ENCODE assay signal across 8 cellular contexts in the genomic region with DNA sequence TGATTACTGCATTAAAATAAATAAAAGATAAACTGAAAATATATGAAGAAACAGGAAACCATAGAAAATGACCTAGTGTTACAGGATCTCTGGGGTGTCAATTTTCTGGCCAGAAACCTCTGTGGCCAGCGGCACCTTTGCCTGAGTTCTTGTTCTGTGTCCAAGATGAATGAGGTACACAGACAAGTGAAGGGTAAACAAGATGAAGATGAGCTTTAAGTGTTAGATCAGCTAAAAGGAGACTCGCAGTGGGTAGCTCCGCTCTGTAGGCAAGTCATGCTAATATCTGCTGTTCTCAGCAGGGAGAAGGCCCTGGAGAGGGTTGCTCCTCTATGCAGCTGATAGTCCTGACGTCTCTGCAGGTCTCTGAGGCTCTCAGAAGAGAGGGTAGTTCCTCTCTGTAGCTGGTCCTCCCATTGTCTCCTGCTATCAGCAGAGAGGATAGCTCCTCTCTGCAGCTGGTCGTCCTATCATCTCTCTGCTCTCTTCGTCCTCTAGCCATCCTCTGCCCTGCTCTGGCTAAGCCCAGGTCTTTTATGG. TPM values are rescaled to one million over a fixed set of nuclear protein-coding genes. Genes with fewer than 3 reads are reported as not detected.
DNase-seq lines count a peak whose midpoint lies in the region; ATAC-seq and TF ChIP-seq lines count a peak whose summit lies in the region.

No MANE protein-coding gene starts in this region.

- no peaks in the 10 kb centered on the region for H3K9me2 ChIP-seq in Karpas-422 (replicated peaks; ENCODE audit: insufficient read depth, low read length)

- H3K9me3 ChIP-seq in Karpas-422 (ENCODE audit: low read length) (no peaks in the 10 kb centered on the region), neutrophil (no peaks in the 10 kb centered on the region)

- H3K27ac ChIP-seq in Karpas-422 (ENCODE audit: low read length), result no peak overlapping the region
- H3K27ac ChIP-seq in coronary artery, result peak overlapping the region in 1 of 2 donors; percentile 39
- H3K27ac ChIP-seq in neutrophil, result peak overlapping the region; percentile 69

- peaks cover 16% of the 10 kb centered on the region for H3K4me1 ChIP-seq in Karpas-422 (ENCODE audit: low read length)
- H3K4me1 ChIP-seq in neutrophil (ENCODE audit: control insufficient read depth in 1 of 2, insufficient read depth in 1 of 2, low read depth in 1 of 2, low read length in 1 of 2), result peaks cover 43 to 56% of the 10 kb centered on the region in 2 experiments

- no peak for DNase-seq in GM06990 (ENCODE audit: extremely low read depth, insufficient read length)
- DNase-seq in Karpas-422, result no peak
- DNase-seq in coronary artery (ENCODE audit: low spot score), result peak; percentile 59
- no peak for DNase-seq in COR-L47 (lab: John Stamatoyannopoulos, UW)
- DNase-seq in DMS79 (lab: John Stamatoyannopoulos, UW), result no peak
- DNase-seq in OCI-M2 (lab: John Stamatoyannopoulos, UW; ENCODE audit: unreplicated experiment), result no peak

- H3K27me3 ChIP-seq in GM06990 (replicated peaks; ENCODE audit: control insufficient read depth, insufficient read depth, low read length) (no peaks in the 10 kb centered on the region), Karpas-422 (ENCODE audit: low read length) (no peaks in the 10 kb centered on the region), neutrophil (no peaks in the 10 kb centered on the region)

- H3K36me3 ChIP-seq in GM06990 (ENCODE audit: control insufficient read depth, insufficient read depth, low read length) (no peaks in the 10 kb centered on the region), Karpas-422 (ENCODE audit: insufficient read depth, low read length) (no peaks in the 10 kb centered on the region), neutrophil (no peaks in the 10 kb centered on the region)

- H3K4me3 ChIP-seq in GM06990 (replicated peaks; ENCODE audit: low read depth, low read length) (peak overlapping the region; percentile 79), Karpas-422 (ENCODE audit: low read length) (peak overlapping the region; percentile 69; the same call in 1 of the 2 replicates), coronary artery (peak overlapping the region; percentile 72), neutrophil (ENCODE audit: low read depth in 1 of 2, low read length in 1 of 2) (peak overlapping the region; percentile 69 to 83)

- H3K4me2 ChIP-seq in Karpas-422 (ENCODE audit: low read depth, low read length, poor library complexity, severe bottlenecking), result peak overlapping the region; percentile 78

- no peak for TF ChIP-seq CTCF in GM06990 (IDR thresholded peaks at IDR 0.05; ENCODE audit: insufficient read depth, low read length, poor library complexity, severe bottlenecking)
- no peak for TF ChIP-seq CTCF in coronary artery (IDR thresholded peaks at IDR 0.05)
- TF ChIP-seq CTCF in neutrophil (IDR thresholded peaks at IDR 0.05), result no peak

- H4K20me1 ChIP-seq in Karpas-422 (ENCODE audit: insufficient read depth, low read depth, low read length), result no peaks in the 10 kb centered on the region

- ATAC-seq in GM18858 (IDR thresholded peaks at IDR 0.05; ENCODE audit: unreplicated experiment), result no peak

- H3K9ac ChIP-seq in Karpas-422 (ENCODE audit: low read length), result peak overlapping the region; percentile 65

- H2AFZ ChIP-seq in Karpas-422 (ENCODE audit: low read length), result peak overlapping the region; percentile 96

- no peaks in the 10 kb centered on the region for H3K79me2 ChIP-seq in Karpas-422 (ENCODE audit: low read length)

RNA-seq across cellular contexts. Expression of a gene that starts 35.9 kb away (rescaled TPM):
- total RNA-seq in Karpas-422 (2014; rRNA removed; shearing (Covaris generic); ENCODE audit: low replicate concordance), result 9.2 and 9.6 TPM in 2 replicates

RNA-seq across cellular contexts. Expression of a gene that starts 36.3 kb away (rescaled TPM):
- 0.22 TPM in 1 of 2 replicates, not detected in the other for total RNA-seq in Karpas-422 (2014; rRNA removed; shearing (Covaris generic); ENCODE audit: low replicate concordance)

RNA-seq across cellular contexts. Expression of a gene that starts 51.7 kb away (rescaled TPM):
- 1.9 and 4.0 TPM in 2 replicates for total RNA-seq in Karpas-422 (2014; rRNA removed; shearing (Covaris generic); ENCODE audit: low replicate concordance)
